20 cellular contexts compared by ENCODE assay signal in the genomic region with DNA sequence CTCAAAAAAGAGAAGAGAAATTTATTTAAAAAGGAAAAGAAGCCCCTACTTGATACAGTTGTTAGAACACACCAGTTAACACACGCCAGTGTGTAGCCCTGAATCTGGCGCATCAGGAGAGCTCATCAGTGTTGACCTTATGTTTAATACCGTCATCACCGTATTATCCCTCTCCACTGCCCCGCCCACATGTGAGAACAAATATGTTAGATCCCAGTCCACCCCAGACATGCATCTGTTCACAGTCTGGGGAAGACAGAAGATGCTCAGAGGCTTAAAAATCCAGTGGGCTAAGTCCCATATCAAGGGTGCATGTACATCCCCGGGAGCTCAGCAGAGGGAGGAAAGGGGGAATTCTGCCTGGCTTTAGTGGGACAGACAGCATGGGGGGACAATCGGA.
DNase-seq lines count a peak whose midpoint lies in the region; ATAC-seq and TF ChIP-seq lines count a peak whose summit lies in the region.
"Had no signal": no experiment of that assay in that cellular context is flagged by ENCODE, and none has a peak within 500 bp of the region (broad histone marks: within the 10 kb centered on the region; RNA-seq: fewer than 3 reads in every experiment).

No MANE protein-coding gene starts in this region.

- no peaks in the 10 kb centered on the region for H3K36me3 ChIP-seq in SJCRH30
- H3K36me3 ChIP-seq: prostate gland had no signal

- TF ChIP-seq CTCF in natural killer cell (IDR thresholded peaks at IDR 0.05): no peak
- TF ChIP-seq CTCF in fibroblast of mammary gland (conservative IDR thresholded peaks at IDR 0.05; ENCODE audit: control insufficient read depth, insufficient read depth, low read depth, low read length): no peak

- H3K4me3 Mint-ChIP-seq in natural killer cell treated with Interleukin-12 subunit alpha and Interleukin-12 subunit beta and Interleukin-15 and Interleukin-18, amount 100 ng/mL, for 72 hours: no peak overlapping the region
- H3K4me3 Mint-ChIP-seq in natural killer cell: no peak overlapping the region
- no peak overlapping the region for H3K4me3 Mint-ChIP-seq in stimulated activated naive CD8-positive, alpha-beta T cell treated with anti-CD3 and anti-CD28 coated beads, Interleukin-15, amount 100 ng/mL, for 72 hours
- H3K4me3 Mint-ChIP-seq: activated CD4-positive, alpha-beta memory T cell treated with anti-CD3 and anti-CD28 coated beads for 36 hours; neural crest cell had no signal

- H3K27ac ChIP-seq in SJCRH30: no peak overlapping the region
- H3K27ac ChIP-seq: prostate gland, RWPE1 had no signal

- no peaks in the 10 kb centered on the region for H3K9me3 ChIP-seq in SJCRH30 (replicated peaks)
- H3K9me3 ChIP-seq: prostate gland had no signal

- H3K4me1 Mint-ChIP-seq in natural killer cell treated with Interleukin-12 subunit alpha and Interleukin-12 subunit beta and Interleukin-15 and Interleukin-18, amount 100 ng/mL, for 72 hours (ENCODE audit: low read depth in 2 of 2): peaks cover 6% of the 10 kb centered on the region in 2 donors
- H3K4me1 Mint-ChIP-seq in natural killer cell: peaks cover 4 to 8% of the 10 kb centered on the region in 2 donors
- no peaks in the 10 kb centered on the region for H3K4me1 Mint-ChIP-seq in stimulated activated naive CD8-positive, alpha-beta T cell treated with anti-CD3 and anti-CD28 coated beads, Interleukin-15, amount 100 ng/mL, for 72 hours

- DNase-seq in natural killer cell treated with Interleukin-12 subunit alpha and Interleukin-12 subunit beta and Interleukin-15 and Interleukin-18, amount 100 ng/mL, for 72 hours (ENCODE audit: low spot score): peak; percentile 18
- DNase-seq in natural killer cell (no peak), NCI-H69 (lab: John Stamatoyannopoulos, UW) (peak; percentile 82), fibroblast of mammary gland (ENCODE audit: low read depth) (peak; percentile 27), SJCRH30 (no peak), EL (no peak), AML-193 (lab: John Stamatoyannopoulos, UW) (no peak)
- no peak for DNase-seq in stimulated activated naive CD8-positive, alpha-beta T cell treated with anti-CD3 and anti-CD28 coated beads, Interleukin-15, amount 100 ng/mL, for 72 hours
- DNase-seq: ACHN; activated CD4-positive, alpha-beta memory T cell treated with anti-CD3 and anti-CD28 coated beads for 36 hours; C1 segment of cervical spinal cord; DMS153; midbrain; NCI-H1105; NCI-H226; T-helper 9 cell had no signal

- H3K36me3 Mint-ChIP-seq in natural killer cell treated with Interleukin-12 subunit alpha and Interleukin-12 subunit beta and Interleukin-15 and Interleukin-18, amount 100 ng/mL, for 72 hours: no peaks in the 10 kb centered on the region
- H3K36me3 Mint-ChIP-seq in natural killer cell: no peaks in the 10 kb centered on the region
- H3K36me3 Mint-ChIP-seq: activated CD4-positive, alpha-beta memory T cell treated with anti-CD3 and anti-CD28 coated beads for 36 hours had no signal

- H3K9me3 Mint-ChIP-seq in natural killer cell treated with Interleukin-12 subunit alpha and Interleukin-12 subunit beta and Interleukin-15 and Interleukin-18, amount 100 ng/mL, for 72 hours: no peaks in the 10 kb centered on the region
- no peaks in the 10 kb centered on the region for H3K9me3 Mint-ChIP-seq in natural killer cell
- H3K9me3 Mint-ChIP-seq in stimulated activated naive CD8-positive, alpha-beta T cell treated with anti-CD3 and anti-CD28 coated beads, Interleukin-15, amount 100 ng/mL, for 72 hours: peaks cover 0 to 9% of the 10 kb centered on the region in 2 donors
- H3K9me3 Mint-ChIP-seq: activated CD4-positive, alpha-beta memory T cell treated with anti-CD3 and anti-CD28 coated beads for 36 hours; neural crest cell had no signal

- H3K27me3 Mint-ChIP-seq in natural killer cell treated with Interleukin-12 subunit alpha and Interleukin-12 subunit beta and Interleukin-15 and Interleukin-18, amount 100 ng/mL, for 72 hours: no peaks in the 10 kb centered on the region
- H3K27me3 Mint-ChIP-seq in natural killer cell (ENCODE audit: low read depth in 2 of 2): no peaks in the 10 kb centered on the region
- H3K27me3 Mint-ChIP-seq in stimulated activated naive CD8-positive, alpha-beta T cell treated with anti-CD3 and anti-CD28 coated beads, Interleukin-15, amount 100 ng/mL, for 72 hours: no peaks in the 10 kb centered on the region
- H3K27me3 Mint-ChIP-seq: activated CD4-positive, alpha-beta memory T cell treated with anti-CD3 and anti-CD28 coated beads for 36 hours had no signal

- H3K27ac Mint-ChIP-seq in natural killer cell treated with Interleukin-12 subunit alpha and Interleukin-12 subunit beta and Interleukin-15 and Interleukin-18, amount 100 ng/mL, for 72 hours: no peak overlapping the region
- no peak overlapping the region for H3K27ac Mint-ChIP-seq in natural killer cell
- H3K27ac Mint-ChIP-seq in stimulated activated naive CD8-positive, alpha-beta T cell treated with anti-CD3 and anti-CD28 coated beads, Interleukin-15, amount 100 ng/mL, for 72 hours: no peak overlapping the region
- H3K27ac Mint-ChIP-seq: activated CD4-positive, alpha-beta memory T cell treated with anti-CD3 and anti-CD28 coated beads for 36 hours had no signal

- H3K4me1 ChIP-seq in SJCRH30: peaks cover 10% of the 10 kb centered on the region; the same call in 1 of the 2 replicates

- ATAC-seq in natural killer cell treated with Interleukin-12 subunit alpha and Interleukin-12 subunit beta and Interleukin-15 and Interleukin-18, amount 100 ng/mL, for 72 hours: no peak
- no peak for ATAC-seq in natural killer cell
- no peak for ATAC-seq in stimulated activated naive CD8-positive, alpha-beta T cell treated with anti-CD3 and anti-CD28 coated beads, Interleukin-15, amount 100 ng/mL, for 72 hours
- ATAC-seq: HepG2 had no signal

- H3K4me3 ChIP-seq in fibroblast of mammary gland (ENCODE audit: control insufficient read depth, low read depth, low read length): no peak overlapping the region
- no peak overlapping the region for H3K4me3 ChIP-seq in SJCRH30
- H3K4me3 ChIP-seq: prostate gland had no signal

- intact Hi-C loops in natural killer cell (cut with micrococcal nuclease): no loop called here

- H3K27me3 ChIP-seq in SJCRH30: no peaks in the 10 kb centered on the region

Comparison
In these comparisons a context has a peak if more than half of its experiments do, and no peak if none do; other contexts are left out.
1. DNase-seq: peak in natural killer cell treated with Interleukin-12 subunit alpha and Interleukin-12 subunit beta and Interleukin-15 and Interleukin-18, amount 100 ng/mL, for 72 hours (single experiment), NCI-H69 (single experiment) and fibroblast of mammary gland (single experiment); none in natural killer cell (single experiment), SJCRH30 (0 of 2), EL (single experiment), stimulated activated naive CD8-positive, alpha-beta T cell treated with anti-CD3 and anti-CD28 coated beads, Interleukin-15, amount 100 ng/mL, for 72 hours (0 of 2) and AML-193 (0 of 2).